15 cellular contexts compared by ENCODE assay signal in genomic region chr9:117744390-117744789, GRCh38. TPM values are rescaled to one million over a fixed set of nuclear protein-coding genes. Genes with fewer than 3 reads are reported as not detected.
A peak's percentile ranks its signal among the peaks of the same experiment; 100 is the strongest.
DNase-seq lines count a peak whose midpoint lies in the region; ATAC-seq and TF ChIP-seq lines count a peak whose summit lies in the region.
"Had no signal": no experiment of that assay in that cellular context is flagged by ENCODE, and none has a peak within 500 bp of the region (broad histone marks: within the 10 kb centered on the region; RNA-seq: fewer than 3 reads in every experiment).

No MANE protein-coding gene starts in this region.

- H3K36me3 ChIP-seq in HUES48 (ENCODE audit: control insufficient read depth, insufficient read depth, low read length) (no peaks in the 10 kb centered on the region), psoas muscle (ENCODE audit: insufficient read depth in 1 of 2, low read depth in 1 of 2) (no peaks in the 10 kb centered on the region), ascending aorta (no peaks in the 10 kb centered on the region)
- H3K36me3 ChIP-seq: left lung had no signal

- WGBS in psoas muscle, 3 donors, result 75 to 88% (median 84%) methylated on average over 3 of the region's 3 CpGs

- H3K4me3 ChIP-seq in HUES48 (ENCODE audit: low read depth, low read length) (peak overlapping the region; percentile 39; the same call in 1 of the 2 replicates), psoas muscle (peak overlapping the region; percentile 60), ascending aorta (peak overlapping the region in 1 of 2 donors; percentile 63)
- H3K4me3 ChIP-seq: A549, body of pancreas had no signal

- H3K27me3 ChIP-seq in HUES48 (ENCODE audit: control insufficient read depth, insufficient read depth, low read length) (peaks cover 28% of the 10 kb centered on the region), psoas muscle (ENCODE audit: insufficient read depth in 3 of 3, low read length in 2 of 3) (peaks cover 0 to 15% (median 0%) of the 10 kb centered on the region in 3 donors), ascending aorta (no peaks in the 10 kb centered on the region)
- H3K27me3 ChIP-seq: body of pancreas had no signal

- H3K9me3 ChIP-seq in HUES48 (ENCODE audit: control insufficient read depth, insufficient read depth, low read length) (no peaks in the 10 kb centered on the region), psoas muscle (no peaks in the 10 kb centered on the region), ascending aorta (no peaks in the 10 kb centered on the region)
- H3K9me3 ChIP-seq: A549, body of pancreas, left lung had no signal

- H3K27me3 Mint-ChIP-seq in dendritic cell treated with granulocyte-macrophage colony-stimulating factor and Interleukin-4, amounts not matched to agents 40 ng/mL and 50 ng/mL, for 4 days, result peaks cover 23% of the 10 kb centered on the region

- intact Hi-C loops in dendritic cell treated with granulocyte-macrophage colony-stimulating factor and Interleukin-4, amounts not matched to agents 40 ng/mL and 50 ng/mL, for 4 days (cut with micrococcal nuclease), result loop anchor here (5.0 kb wide), 1 partner anchor 37 kb away; no protein-coding TSS in a partner anchor
- intact Hi-C loops in psoas muscle (cut with DNase I), result no loop called here
- intact Hi-C loops in ascending aorta (cut with DNase I), result no loop called here
- intact Hi-C loops in posterior vena cava (cut with DNase I), result no loop called here

- H3K27ac ChIP-seq in HUES48 (ENCODE audit: low read depth, low read length) (no peak overlapping the region), psoas muscle (no peak overlapping the region), ascending aorta (no peak overlapping the region)
- H3K27ac ChIP-seq: A549, body of pancreas, left lung had no signal

- no peaks in the 10 kb centered on the region for H3K9me3 Mint-ChIP-seq in dendritic cell treated with granulocyte-macrophage colony-stimulating factor and Interleukin-4, amounts not matched to agents 40 ng/mL and 50 ng/mL, for 4 days
- H3K9me3 Mint-ChIP-seq: neural crest cell had no signal

- ATAC-seq in psoas muscle, result no peak
- no peak for ATAC-seq in left lobe of liver
- ATAC-seq: A549, body of pancreas, left lung had no signal

- peaks cover 6% of the 10 kb centered on the region for H3K36me3 Mint-ChIP-seq in dendritic cell treated with granulocyte-macrophage colony-stimulating factor and Interleukin-4, amounts not matched to agents 40 ng/mL and 50 ng/mL, for 4 days (ENCODE audit: low read depth)

- peak overlapping the region; percentile 72 for H3K4me3 Mint-ChIP-seq in dendritic cell treated with granulocyte-macrophage colony-stimulating factor and Interleukin-4, amounts not matched to agents 40 ng/mL and 50 ng/mL, for 4 days
- H3K4me3 Mint-ChIP-seq: neural crest cell had no signal

- TF ChIP-seq CTCF in psoas muscle (IDR thresholded peaks at IDR 0.05) (no peak), ascending aorta (IDR thresholded peaks at IDR 0.05) (no peak)

- peak overlapping the region; percentile 78 for H3K27ac Mint-ChIP-seq in dendritic cell treated with granulocyte-macrophage colony-stimulating factor and Interleukin-4, amounts not matched to agents 40 ng/mL and 50 ng/mL, for 4 days

- H3K9ac ChIP-seq in HUES48 (ENCODE audit: low read depth, low read length), result no peak overlapping the region

- H3K4me1 Mint-ChIP-seq in dendritic cell treated with granulocyte-macrophage colony-stimulating factor and Interleukin-4, amounts not matched to agents 40 ng/mL and 50 ng/mL, for 4 days (ENCODE audit: low read depth), result peaks cover 23% of the 10 kb centered on the region

- DNase-seq in NOMO-1 (lab: John Stamatoyannopoulos, UW; ENCODE audit: unreplicated experiment in 2 of 2) (peak; percentile 19 to 44), NOMO-1 treated with dmso at 0.1 percent for 144 hours (lab: John Stamatoyannopoulos, UW; ENCODE audit: unreplicated experiment) (no peak), psoas muscle (no peak), ascending aorta (ENCODE audit: low spot score in 2 of 2) (no peak), left lobe of liver (ENCODE audit: low spot score) (no peak), posterior vena cava (ENCODE audit: low spot score) (no peak)
- DNase-seq: activated CD4-positive, alpha-beta T cell treated with anti-CD3 and anti-CD28 coated beads for 1 hour; NCI-H2171 treated with DMSO at 0.1 percent for 48 hours; trophoblast cell had no signal

- H3K4me1 ChIP-seq in HUES48 (ENCODE audit: control insufficient read depth, insufficient read depth, low read length) (peaks cover 3% of the 10 kb centered on the region), psoas muscle (no peaks in the 10 kb centered on the region), ascending aorta (no peaks in the 10 kb centered on the region)
- H3K4me1 ChIP-seq: A549 had no signal

RNA-seq across cellular contexts. Expression of gene TLR4, which starts 40.2 kb away (rescaled TPM):
- 1 to 10 TPM; 4.8 to 8.3 (median 6.6) TPM for total RNA-seq in psoas muscle
- 1 to 10 TPM; 1.5 to 2.7 (median 1.9) TPM for polyA plus RNA-seq in psoas muscle
- 32.4 TPM for total RNA-seq in ascending aorta
- total RNA-seq in left lobe of liver, result 5.3 TPM
- total RNA-seq in posterior vena cava, result 10 to 100 TPM; 18.1 to 31.3 TPM

Comparison
In these comparisons a context has a peak if more than half of its experiments do, and no peak if none do; other contexts are left out.
1. DNase-seq: peak in NOMO-1 (2 of 2); none in NOMO-1 treated with dmso at 0.1 percent for 144 hours (single experiment), psoas muscle (0 of 2), ascending aorta (0 of 2), left lobe of liver (single experiment) and posterior vena cava (single experiment).